In the genomic region with DNA sequence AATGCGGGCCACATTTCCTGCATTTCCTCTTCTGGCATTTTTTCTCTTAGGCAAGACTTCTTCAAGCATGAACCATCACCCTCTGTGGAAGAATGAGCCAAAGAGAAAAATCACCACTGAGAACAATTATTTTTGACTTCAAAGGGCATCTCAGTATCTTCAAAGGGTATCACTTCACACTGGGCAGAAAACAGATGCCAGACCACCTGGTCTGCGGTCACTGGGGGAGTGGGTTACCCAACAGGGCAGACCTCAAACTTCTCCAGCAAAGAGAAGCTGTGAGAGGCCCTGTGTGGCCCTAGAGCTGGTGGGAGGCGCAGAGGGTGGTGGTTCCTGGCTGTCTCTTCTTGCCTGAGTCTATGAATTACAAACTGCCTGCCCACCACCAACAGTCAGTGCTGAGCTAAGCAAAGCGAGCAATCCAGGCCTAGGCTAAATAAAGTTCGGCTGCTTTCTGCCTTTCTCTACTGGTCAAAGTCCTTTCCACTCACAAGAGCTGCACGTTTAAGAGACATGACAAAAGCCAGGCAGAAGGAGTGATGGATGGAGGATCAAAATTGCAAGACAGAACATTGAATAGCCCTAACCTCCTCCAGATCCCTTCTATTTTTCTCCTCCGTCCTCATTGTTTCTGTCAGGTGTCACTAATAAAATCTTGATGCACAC, we compare ENCODE assay signal across 1 cellular context.
TF ChIP-seq lines count a peak whose summit lies in the region.

No MANE protein-coding gene starts in this region.

TF ChIP-seq in HepG2, 621 proteins besides CTCF, POLR2A, EP300 and RAD21:
- TF ChIP-seq, protein P1, sequence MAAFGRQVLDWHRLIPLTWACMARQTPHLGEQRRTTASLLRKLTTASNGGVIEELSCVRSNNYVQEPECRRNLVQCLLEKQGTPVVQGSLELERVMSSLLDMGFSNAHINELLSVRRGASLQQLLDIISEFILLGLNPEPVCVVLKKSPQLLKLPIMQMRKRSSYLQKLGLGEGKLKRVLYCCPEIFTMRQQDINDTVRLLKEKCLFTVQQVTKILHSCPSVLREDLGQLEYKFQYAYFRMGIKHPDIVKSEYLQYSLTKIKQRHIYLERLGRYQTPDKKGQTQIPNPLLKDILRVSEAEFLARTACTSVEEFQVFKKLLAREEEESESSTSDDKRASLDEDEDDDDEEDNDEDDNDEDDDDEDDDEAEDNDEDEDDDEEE (CRISPR knock-in tag; IDR thresholded peaks at IDR 0.05) = no peak
- TF ChIP-seq, protein P2, sequence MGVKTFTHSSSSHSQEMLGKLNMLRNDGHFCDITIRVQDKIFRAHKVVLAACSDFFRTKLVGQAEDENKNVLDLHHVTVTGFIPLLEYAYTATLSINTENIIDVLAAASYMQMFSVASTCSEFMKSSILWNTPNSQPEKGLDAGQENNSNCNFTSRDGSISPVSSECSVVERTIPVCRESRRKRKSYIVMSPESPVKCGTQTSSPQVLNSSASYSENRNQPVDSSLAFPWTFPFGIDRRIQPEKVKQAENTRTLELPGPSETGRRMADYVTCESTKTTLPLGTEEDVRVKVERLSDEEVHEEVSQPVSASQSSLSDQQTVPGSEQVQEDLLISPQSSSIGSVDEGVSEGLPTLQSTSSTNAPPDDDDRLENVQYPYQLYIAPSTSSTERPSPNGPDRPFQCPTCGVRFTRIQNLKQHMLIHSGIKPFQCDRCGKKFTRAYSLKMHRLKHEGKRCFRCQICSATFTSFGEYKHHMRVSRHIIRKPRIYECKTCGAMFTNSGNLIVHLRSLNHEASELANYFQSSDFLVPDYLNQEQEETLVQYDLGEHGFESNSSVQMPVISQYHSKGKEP (CRISPR knock-in tag; IDR thresholded peaks at IDR 0.05) = no peak
- TF ChIP-seq NCOA1 (CRISPR knock-in tag; IDR thresholded peaks at IDR 0.05) (no peak), HNF4A (CRISPR knock-in tag; IDR thresholded peaks at IDR 0.05) (peak; percentile 63), SUZ12 (IDR thresholded peaks at IDR 0.05; ENCODE audit: low read depth, low read length) (no peak), ZNF75D (CRISPR knock-in tag; IDR thresholded peaks at IDR 0.05; ENCODE audit: borderline replicate concordance) (no peak), KLF6 (CRISPR knock-in tag; IDR thresholded peaks at IDR 0.05) (no peak), THAP11 (CRISPR knock-in tag; IDR thresholded peaks at IDR 0.05) (no peak), ZNF543 (CRISPR knock-in tag; IDR thresholded peaks at IDR 0.05) (no peak), ZZZ3 (CRISPR knock-in tag; IDR thresholded peaks at IDR 0.05; ENCODE audit: borderline replicate concordance) (no peak), SALL1 (CRISPR knock-in tag; IDR thresholded peaks at IDR 0.05) (no peak), XRCC5 (optimal IDR thresholded peaks at IDR 0.05; ENCODE audit: low read length) (no peak), MAFF (IDR thresholded peaks at IDR 0.05; ENCODE audit: low read depth, low read length) (peak; percentile 32; the same call in 1 of the 2 replicates), SPEN (CRISPR knock-in tag; IDR thresholded peaks at IDR 0.05; ENCODE audit: low read depth) (no peak), ZSCAN12 (CRISPR knock-in tag; IDR thresholded peaks at IDR 0.05) (no peak), ZFAT (CRISPR knock-in tag; conservative IDR thresholded peaks at IDR 0.05) (no peak), CBFB (CRISPR knock-in tag; IDR thresholded peaks at IDR 0.05) (no peak), FOXO1 (CRISPR knock-in tag; IDR thresholded peaks at IDR 0.05) (no peak), ZNF550 (CRISPR knock-in tag; IDR thresholded peaks at IDR 0.05; ENCODE audit: borderline replicate concordance) (no peak), MZF1 (CRISPR knock-in tag; IDR thresholded peaks at IDR 0.05; ENCODE audit: borderline replicate concordance) (no peak), PHF20 (CRISPR knock-in tag; IDR thresholded peaks at IDR 0.05) (no peak), HOXA5 (CRISPR knock-in tag; IDR thresholded peaks at IDR 0.05) (no peak), ZSCAN22 (CRISPR knock-in tag; IDR thresholded peaks at IDR 0.05) (no peak), SMARCC2 (IDR thresholded peaks at IDR 0.05) (no peak), ZFX (CRISPR knock-in tag; IDR thresholded peaks at IDR 0.05; ENCODE audit: low read depth) (peak; percentile 52; the same call in 1 of the 2 replicates), HNF4G (IDR thresholded peaks at IDR 0.05; ENCODE audit: borderline replicate concordance, low read depth, low read length) (peak; percentile 56), HNF4G (CRISPR knock-in tag; IDR thresholded peaks at IDR 0.05; ENCODE audit: borderline replicate concordance, low read depth) (no peak), MAFK (conservative IDR thresholded peaks at IDR 0.05 in 1 of 2, IDR thresholded peaks at IDR 0.05 in 1 of 2; ENCODE audit: low read length in 2 of 2) (peak in 1 of 2 experiments; percentile 52; a peak in 3 of 4 replicates), ZBTB20 (CRISPR knock-in tag; IDR thresholded peaks at IDR 0.05; ENCODE audit: borderline replicate concordance, low read depth) (no peak), ZNF768 (CRISPR knock-in tag; IDR thresholded peaks at IDR 0.05) (no peak), ZNF12 (CRISPR knock-in tag; IDR thresholded peaks at IDR 0.05) (no peak), RFX5 (IDR thresholded peaks at IDR 0.05; ENCODE audit: low read depth, low read length) (no peak), ZNF333 (CRISPR knock-in tag; IDR thresholded peaks at IDR 0.05; ENCODE audit: borderline replicate concordance) (no peak), MTA3 (CRISPR knock-in tag; IDR thresholded peaks at IDR 0.05) (no peak), BHLHE40 (IDR thresholded peaks at IDR 0.05; ENCODE audit: low read length) (peak; percentile 79)
- TF ChIP-seq, protein P3, sequence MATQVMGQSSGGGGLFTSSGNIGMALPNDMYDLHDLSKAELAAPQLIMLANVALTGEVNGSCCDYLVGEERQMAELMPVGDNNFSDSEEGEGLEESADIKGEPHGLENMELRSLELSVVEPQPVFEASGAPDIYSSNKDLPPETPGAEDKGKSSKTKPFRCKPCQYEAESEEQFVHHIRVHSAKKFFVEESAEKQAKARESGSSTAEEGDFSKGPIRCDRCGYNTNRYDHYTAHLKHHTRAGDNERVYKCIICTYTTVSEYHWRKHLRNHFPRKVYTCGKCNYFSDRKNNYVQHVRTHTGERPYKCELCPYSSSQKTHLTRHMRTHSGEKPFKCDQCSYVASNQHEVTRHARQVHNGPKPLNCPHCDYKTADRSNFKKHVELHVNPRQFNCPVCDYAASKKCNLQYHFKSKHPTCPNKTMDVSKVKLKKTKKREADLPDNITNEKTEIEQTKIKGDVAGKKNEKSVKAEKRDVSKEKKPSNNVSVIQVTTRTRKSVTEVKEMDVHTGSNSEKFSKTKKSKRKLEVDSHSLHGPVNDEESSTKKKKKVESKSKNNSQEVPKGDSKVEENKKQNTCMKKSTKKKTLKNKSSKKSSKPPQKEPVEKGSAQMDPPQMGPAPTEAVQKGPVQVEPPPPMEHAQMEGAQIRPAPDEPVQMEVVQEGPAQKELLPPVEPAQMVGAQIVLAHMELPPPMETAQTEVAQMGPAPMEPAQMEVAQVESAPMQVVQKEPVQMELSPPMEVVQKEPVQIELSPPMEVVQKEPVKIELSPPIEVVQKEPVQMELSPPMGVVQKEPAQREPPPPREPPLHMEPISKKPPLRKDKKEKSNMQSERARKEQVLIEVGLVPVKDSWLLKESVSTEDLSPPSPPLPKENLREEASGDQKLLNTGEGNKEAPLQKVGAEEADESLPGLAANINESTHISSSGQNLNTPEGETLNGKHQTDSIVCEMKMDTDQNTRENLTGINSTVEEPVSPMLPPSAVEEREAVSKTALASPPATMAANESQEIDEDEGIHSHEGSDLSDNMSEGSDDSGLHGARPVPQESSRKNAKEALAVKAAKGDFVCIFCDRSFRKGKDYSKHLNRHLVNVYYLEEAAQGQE (IDR thresholded peaks at IDR 0.05; ENCODE audit: borderline replicate concordance in 1 of 2, low read depth in 1 of 2, low read length in 2 of 2) = no peak
- TF ChIP-seq, protein P4, sequence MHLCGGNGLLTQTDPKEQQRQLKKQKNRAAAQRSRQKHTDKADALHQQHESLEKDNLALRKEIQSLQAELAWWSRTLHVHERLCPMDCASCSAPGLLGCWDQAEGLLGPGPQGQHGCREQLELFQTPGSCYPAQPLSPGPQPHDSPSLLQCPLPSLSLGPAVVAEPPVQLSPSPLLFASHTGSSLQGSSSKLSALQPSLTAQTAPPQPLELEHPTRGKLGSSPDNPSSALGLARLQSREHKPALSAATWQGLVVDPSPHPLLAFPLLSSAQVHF (CRISPR knock-in tag; IDR thresholded peaks at IDR 0.05) = no peak
- TF ChIP-seq, protein P5, sequence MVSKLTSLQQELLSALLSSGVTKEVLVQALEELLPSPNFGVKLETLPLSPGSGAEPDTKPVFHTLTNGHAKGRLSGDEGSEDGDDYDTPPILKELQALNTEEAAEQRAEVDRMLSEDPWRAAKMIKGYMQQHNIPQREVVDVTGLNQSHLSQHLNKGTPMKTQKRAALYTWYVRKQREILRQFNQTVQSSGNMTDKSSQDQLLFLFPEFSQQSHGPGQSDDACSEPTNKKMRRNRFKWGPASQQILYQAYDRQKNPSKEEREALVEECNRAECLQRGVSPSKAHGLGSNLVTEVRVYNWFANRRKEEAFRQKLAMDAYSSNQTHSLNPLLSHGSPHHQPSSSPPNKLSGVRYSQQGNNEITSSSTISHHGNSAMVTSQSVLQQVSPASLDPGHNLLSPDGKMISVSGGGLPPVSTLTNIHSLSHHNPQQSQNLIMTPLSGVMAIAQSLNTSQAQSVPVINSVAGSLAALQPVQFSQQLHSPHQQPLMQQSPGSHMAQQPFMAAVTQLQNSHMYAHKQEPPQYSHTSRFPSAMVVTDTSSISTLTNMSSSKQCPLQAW (CRISPR knock-in tag; IDR thresholded peaks at IDR 0.05) = 0 out of 2 replicates have a peak, but pooled peaks have one; percentile 32
- TF ChIP-seq, protein P6, sequence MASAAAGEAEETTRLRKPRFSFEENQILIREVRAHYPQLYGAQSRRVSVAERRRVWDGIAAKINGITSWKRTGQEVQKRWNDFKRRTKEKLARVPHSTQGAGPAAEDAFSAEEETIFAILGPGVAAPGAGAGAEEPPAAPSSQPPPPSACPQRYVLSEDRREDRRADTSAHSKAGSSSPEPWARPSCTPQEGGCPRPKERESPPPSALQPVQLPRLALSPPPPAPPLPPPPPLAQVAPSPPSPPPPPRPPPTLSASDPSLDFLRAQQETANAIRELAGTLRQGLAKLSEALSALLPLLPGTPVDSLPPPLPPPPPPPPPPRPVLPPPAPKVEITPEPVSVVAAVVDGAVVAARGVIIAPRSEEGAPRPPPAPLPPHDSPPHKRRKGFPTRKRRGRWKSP (CRISPR knock-in tag; IDR thresholded peaks at IDR 0.05) = no peak
- TF ChIP-seq, protein P7, sequence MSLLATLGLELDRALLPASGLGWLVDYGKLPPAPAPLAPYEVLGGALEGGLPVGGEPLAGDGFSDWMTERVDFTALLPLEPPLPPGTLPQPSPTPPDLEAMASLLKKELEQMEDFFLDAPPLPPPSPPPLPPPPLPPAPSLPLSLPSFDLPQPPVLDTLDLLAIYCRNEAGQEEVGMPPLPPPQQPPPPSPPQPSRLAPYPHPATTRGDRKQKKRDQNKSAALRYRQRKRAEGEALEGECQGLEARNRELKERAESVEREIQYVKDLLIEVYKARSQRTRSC (CRISPR knock-in tag; IDR thresholded peaks at IDR 0.05; ENCODE audit: low read depth) = no peak
- TF ChIP-seq, protein P8, sequence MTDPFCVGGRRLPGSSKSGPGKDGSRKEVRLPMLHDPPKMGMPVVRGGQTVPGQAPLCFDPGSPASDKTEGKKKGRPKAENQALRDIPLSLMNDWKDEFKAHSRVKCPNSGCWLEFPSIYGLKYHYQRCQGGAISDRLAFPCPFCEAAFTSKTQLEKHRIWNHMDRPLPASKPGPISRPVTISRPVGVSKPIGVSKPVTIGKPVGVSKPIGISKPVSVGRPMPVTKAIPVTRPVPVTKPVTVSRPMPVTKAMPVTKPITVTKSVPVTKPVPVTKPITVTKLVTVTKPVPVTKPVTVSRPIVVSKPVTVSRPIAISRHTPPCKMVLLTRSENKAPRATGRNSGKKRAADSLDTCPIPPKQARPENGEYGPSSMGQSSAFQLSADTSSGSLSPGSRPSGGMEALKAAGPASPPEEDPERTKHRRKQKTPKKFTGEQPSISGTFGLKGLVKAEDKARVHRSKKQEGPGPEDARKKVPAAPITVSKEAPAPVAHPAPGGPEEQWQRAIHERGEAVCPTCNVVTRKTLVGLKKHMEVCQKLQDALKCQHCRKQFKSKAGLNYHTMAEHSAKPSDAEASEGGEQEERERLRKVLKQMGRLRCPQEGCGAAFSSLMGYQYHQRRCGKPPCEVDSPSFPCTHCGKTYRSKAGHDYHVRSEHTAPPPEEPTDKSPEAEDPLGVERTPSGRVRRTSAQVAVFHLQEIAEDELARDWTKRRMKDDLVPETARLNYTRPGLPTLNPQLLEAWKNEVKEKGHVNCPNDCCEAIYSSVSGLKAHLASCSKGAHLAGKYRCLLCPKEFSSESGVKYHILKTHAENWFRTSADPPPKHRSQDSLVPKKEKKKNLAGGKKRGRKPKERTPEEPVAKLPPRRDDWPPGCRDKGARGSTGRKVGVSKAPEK (CRISPR knock-in tag; IDR thresholded peaks at IDR 0.05; ENCODE audit: borderline replicate concordance) = no peak
- TF ChIP-seq, protein P9, sequence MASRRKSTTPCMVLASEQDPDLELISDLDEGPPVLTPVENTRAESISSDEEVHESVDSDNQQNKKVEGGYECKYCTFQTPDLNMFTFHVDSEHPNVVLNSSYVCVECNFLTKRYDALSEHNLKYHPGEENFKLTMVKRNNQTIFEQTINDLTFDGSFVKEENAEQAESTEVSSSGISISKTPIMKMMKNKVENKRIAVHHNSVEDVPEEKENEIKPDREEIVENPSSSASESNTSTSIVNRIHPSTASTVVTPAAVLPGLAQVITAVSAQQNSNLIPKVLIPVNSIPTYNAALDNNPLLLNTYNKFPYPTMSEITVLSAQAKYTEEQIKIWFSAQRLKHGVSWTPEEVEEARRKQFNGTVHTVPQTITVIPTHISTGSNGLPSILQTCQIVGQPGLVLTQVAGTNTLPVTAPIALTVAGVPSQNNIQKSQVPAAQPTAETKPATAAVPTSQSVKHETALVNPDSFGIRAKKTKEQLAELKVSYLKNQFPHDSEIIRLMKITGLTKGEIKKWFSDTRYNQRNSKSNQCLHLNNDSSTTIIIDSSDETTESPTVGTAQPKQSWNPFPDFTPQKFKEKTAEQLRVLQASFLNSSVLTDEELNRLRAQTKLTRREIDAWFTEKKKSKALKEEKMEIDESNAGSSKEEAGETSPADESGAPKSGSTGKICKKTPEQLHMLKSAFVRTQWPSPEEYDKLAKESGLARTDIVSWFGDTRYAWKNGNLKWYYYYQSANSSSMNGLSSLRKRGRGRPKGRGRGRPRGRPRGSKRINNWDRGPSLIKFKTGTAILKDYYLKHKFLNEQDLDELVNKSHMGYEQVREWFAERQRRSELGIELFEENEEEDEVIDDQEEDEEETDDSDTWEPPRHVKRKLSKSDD (CRISPR knock-in tag; IDR thresholded peaks at IDR 0.05; ENCODE audit: low read depth) = no peak
- TF ChIP-seq, protein P10, sequence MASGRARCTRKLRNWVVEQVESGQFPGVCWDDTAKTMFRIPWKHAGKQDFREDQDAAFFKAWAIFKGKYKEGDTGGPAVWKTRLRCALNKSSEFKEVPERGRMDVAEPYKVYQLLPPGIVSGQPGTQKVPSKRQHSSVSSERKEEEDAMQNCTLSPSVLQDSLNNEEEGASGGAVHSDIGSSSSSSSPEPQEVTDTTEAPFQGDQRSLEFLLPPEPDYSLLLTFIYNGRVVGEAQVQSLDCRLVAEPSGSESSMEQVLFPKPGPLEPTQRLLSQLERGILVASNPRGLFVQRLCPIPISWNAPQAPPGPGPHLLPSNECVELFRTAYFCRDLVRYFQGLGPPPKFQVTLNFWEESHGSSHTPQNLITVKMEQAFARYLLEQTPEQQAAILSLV (CRISPR knock-in tag; IDR thresholded peaks at IDR 0.05; ENCODE audit: borderline replicate concordance) = no peak
